25 cellular contexts compared by ENCODE assay signal in genomic region chr14:33738029-33738428, GRCh38.
"Had no signal": no experiment of that assay in that cellular context is flagged by ENCODE, and none has a peak within 500 bp of the region (broad histone marks: within the 10 kb centered on the region; RNA-seq: fewer than 3 reads in every experiment).

No MANE protein-coding gene starts in this region.

- H3K36me3 Mint-ChIP-seq: naive thymus-derived CD4-positive, alpha-beta T cell; stimulated activated naive B cell treated with anti-CD40 and anti-IgM and Interleukin-4, amounts not matched to agents 10 μg/mL and 1 μg/mL and 100 μg/mL, for 72 hours had no signal

- H3K9me3 ChIP-seq: esophagus squamous epithelium, prostate gland, right atrium auricular region, sigmoid colon, thoracic aorta had no signal

- ATAC-seq: effector memory CD8-positive, alpha-beta T cell; heart right ventricle; naive thymus-derived CD4-positive, alpha-beta T cell; stimulated activated naive B cell treated with anti-CD40 and anti-IgM and Interleukin-4, amounts not matched to agents 10 μg/mL and 1 μg/mL and 100 μg/mL, for 72 hours had no signal

- H3K4me3 Mint-ChIP-seq: effector memory CD8-positive, alpha-beta T cell; naive thymus-derived CD4-positive, alpha-beta T cell; nephron; stimulated activated naive B cell treated with anti-CD40 and anti-IgM and Interleukin-4, amounts not matched to agents 10 μg/mL and 1 μg/mL and 100 μg/mL, for 72 hours; stimulated activated naive CD8-positive, alpha-beta T cell treated with anti-CD3 and anti-CD28 coated beads, Interleukin-15, Interleukin-2, amounts not matched to agents 100 ng/mL and 50 ng/mL, for 24 hours had no signal

- H3K27ac ChIP-seq: coronary artery, esophagus squamous epithelium, heart right ventricle, left lung, prostate gland, right atrium auricular region, sigmoid colon, spleen, thoracic aorta, tibial nerve, upper lobe of left lung had no signal

- FAIRE-seq: endometrium, islet of Langerhans, urothelium cell line had no signal

- H3K27me3 Mint-ChIP-seq: effector memory CD8-positive, alpha-beta T cell; naive thymus-derived CD4-positive, alpha-beta T cell; stimulated activated naive B cell treated with anti-CD40 and anti-IgM and Interleukin-4, amounts not matched to agents 10 μg/mL and 1 μg/mL and 100 μg/mL, for 72 hours had no signal

- H3K36me3 ChIP-seq: esophagus squamous epithelium, heart right ventricle, left lung, prostate gland, right atrium auricular region, sigmoid colon, spleen, thoracic aorta, upper lobe of left lung had no signal

- H3K4me1 ChIP-seq: esophagus squamous epithelium, heart right ventricle, left lung, prostate gland, right atrium auricular region, sigmoid colon, spleen, tibial nerve, upper lobe of left lung had no signal

- H3K4me3 ChIP-seq: coronary artery, esophagus squamous epithelium, heart right ventricle, left lung, prostate gland, right atrium auricular region, sigmoid colon, spleen, thoracic aorta, tibial nerve, upper lobe of left lung had no signal

- H3K27ac Mint-ChIP-seq: effector memory CD8-positive, alpha-beta T cell; naive thymus-derived CD4-positive, alpha-beta T cell; nephron; stimulated activated naive B cell treated with anti-CD40 and anti-IgM and Interleukin-4, amounts not matched to agents 10 μg/mL and 1 μg/mL and 100 μg/mL, for 72 hours; stimulated activated naive CD8-positive, alpha-beta T cell treated with anti-CD3 and anti-CD28 coated beads, Interleukin-15, Interleukin-2, amounts not matched to agents 100 ng/mL and 50 ng/mL, for 24 hours had no signal

- H3K9me3 Mint-ChIP-seq: effector memory CD8-positive, alpha-beta T cell; stimulated activated naive CD8-positive, alpha-beta T cell treated with anti-CD3 and anti-CD28 coated beads, Interleukin-15, Interleukin-2, amounts not matched to agents 100 ng/mL and 50 ng/mL, for 24 hours had no signal

- DNase-seq: effector memory CD8-positive, alpha-beta T cell; erythroblast; esophagus squamous epithelium; glutamatergic neuron; heart right ventricle; hippocampal formation; left cardiac atrium; left lung; midbrain; naive thymus-derived CD4-positive, alpha-beta T cell; nucleus accumbens; sigmoid colon; spleen; stimulated activated naive B cell treated with anti-CD40 and anti-IgM and Interleukin-4, amounts not matched to agents 10 μg/mL and 1 μg/mL and 100 μg/mL, for 72 hours; upper lobe of left lung had no signal

- H3K4me1 Mint-ChIP-seq: nephron; stimulated activated naive B cell treated with anti-CD40 and anti-IgM and Interleukin-4, amounts not matched to agents 10 μg/mL and 1 μg/mL and 100 μg/mL, for 72 hours had no signal

- H3K27me3 ChIP-seq: esophagus squamous epithelium, heart right ventricle, left lung, right atrium auricular region, sigmoid colon, spleen, tibial nerve, upper lobe of left lung had no signal
